In genomic region chr11:78379039-78379670, GRCh38 we compare ENCODE assay signal across 9 cellular contexts. TPM values are rescaled to one million over a fixed set of nuclear protein-coding genes. Genes with fewer than 3 reads are reported as not detected.
DNase-seq lines count a peak whose midpoint lies in the region; ATAC-seq and TF ChIP-seq lines count a peak whose summit lies in the region.
"Had no signal": no experiment of that assay in that cellular context is flagged by ENCODE, and none has a peak within 500 bp of the region (broad histone marks: within the 10 kb centered on the region; RNA-seq: fewer than 3 reads in every experiment).

No MANE protein-coding gene starts in this region.

- intact Hi-C loops in Caco-2 (cut with micrococcal nuclease; ENCODE audit: unreplicated experiment) (no loop called here), spleen (cut with DNase I; ENCODE audit: low total_unique reads) (no loop called here)
- intact Hi-C loops in activated CD8-positive, alpha-beta T cell treated with anti-CD3 and anti-CD28 coated beads for 36 hours (cut with micrococcal nuclease) = no loop called here
- intact Hi-C loops in naive thymus-derived CD4-positive, alpha-beta T cell (cut with micrococcal nuclease) = no loop called here

- no peak for DNase-seq in Caco-2
- peak; percentile 28 for DNase-seq in HFFc6
- no peak for DNase-seq in activated CD8-positive, alpha-beta T cell treated with anti-CD3 and anti-CD28 coated beads for 36 hours
- DNase-seq in naive thymus-derived CD4-positive, alpha-beta T cell = peak in 1 of 9 donors; percentile 10
- no peak for DNase-seq in BE2C
- no peak for DNase-seq in spleen
- DNase-seq: NCI-H2029 treated with DMSO at 0.1 percent for 48 hours, thyroid gland had no signal

- H3K27me3 Mint-ChIP-seq in Caco-2 (ENCODE audit: insufficient read depth, unreplicated experiment) = no peaks in the 10 kb centered on the region
- peaks cover 1% of the 10 kb centered on the region for H3K27me3 Mint-ChIP-seq in HFFc6 (ENCODE audit: insufficient read depth)
- no peaks in the 10 kb centered on the region for H3K27me3 Mint-ChIP-seq in activated CD8-positive, alpha-beta T cell treated with anti-CD3 and anti-CD28 coated beads for 36 hours
- H3K27me3 Mint-ChIP-seq in naive thymus-derived CD4-positive, alpha-beta T cell = peaks cover 0 to 5% (median 0%) of the 10 kb centered on the region in 5 donors

- BruUV-seq in Caco-2 (replicated peaks; lab: Mats Ljungman, UMichigan) = no TSS peak

- H3K4me1 Mint-ChIP-seq in Caco-2 (ENCODE audit: low read depth, unreplicated experiment) = peaks cover 60% of the 10 kb centered on the region
- H3K4me1 Mint-ChIP-seq in HFFc6 (ENCODE audit: low read depth) = peaks cover 59% of the 10 kb centered on the region
- H3K4me1 Mint-ChIP-seq in activated CD8-positive, alpha-beta T cell treated with anti-CD3 and anti-CD28 coated beads for 36 hours (ENCODE audit: low read depth) = peaks cover 3% of the 10 kb centered on the region
- peaks cover 0 to 41% (median 0%) of the 10 kb centered on the region in 7 donors for H3K4me1 Mint-ChIP-seq in naive thymus-derived CD4-positive, alpha-beta T cell

- WGBS in spleen, 5 donors = 46 to 54% (median 52%) methylated on average over 3 of the region's 3 CpGs

- CTCF ChIA-PET in Caco-2 (lab: Charles Lee) = interaction anchor here (0.9 to 1.2 kb wide), 3 partner anchors 14 to 185 kb away, joined by 3 to 4 read pairs (median 4); no protein-coding TSS in a partner anchor
- CTCF ChIA-PET in activated CD8-positive, alpha-beta T cell treated with anti-CD3 and anti-CD28 coated beads for 36 hours (lab: Charles Lee) = no interaction called here
- CTCF ChIA-PET in naive thymus-derived CD4-positive, alpha-beta T cell (lab: Charles Lee) = no interaction called here

- H3K27ac Mint-ChIP-seq in Caco-2 (ENCODE audit: unreplicated experiment) = peak overlapping the region; percentile 93
- no peak overlapping the region for H3K27ac Mint-ChIP-seq in HFFc6
- no peak overlapping the region for H3K27ac Mint-ChIP-seq in activated CD8-positive, alpha-beta T cell treated with anti-CD3 and anti-CD28 coated beads for 36 hours
- H3K27ac Mint-ChIP-seq in naive thymus-derived CD4-positive, alpha-beta T cell = peak overlapping the region in 1 of 9 donors; percentile 34

- H3K4me1 ChIP-seq in Caco-2 (peaks cover 75% of the 10 kb centered on the region), BE2C (no peaks in the 10 kb centered on the region; the same call in 1 of the 2 replicates), spleen (peaks cover 8 to 27% (median 10%) of the 10 kb centered on the region in 6 donors)
- H3K4me1 ChIP-seq in naive thymus-derived CD4-positive, alpha-beta T cell (ENCODE audit: control insufficient read depth in 2 of 2, insufficient read depth in 2 of 2, low read length in 2 of 2) = no peaks in the 10 kb centered on the region
- H3K4me1 ChIP-seq: thyroid gland had no signal

- H3K4me3 ChIP-seq in Caco-2 (ENCODE audit: low read depth, low read length) (no peak overlapping the region), BE2C (ENCODE audit: low read depth, low read length) (no peak overlapping the region), spleen (no peak overlapping the region)
- no peak overlapping the region for H3K4me3 ChIP-seq in naive thymus-derived CD4-positive, alpha-beta T cell (ENCODE audit: low read length)
- H3K4me3 ChIP-seq: thyroid gland had no signal

- no peak for TF ChIP-seq POLR2A in spleen (IDR thresholded peaks at IDR 0.05)

- TF ChIP-seq CTCF in Caco-2 (IDR thresholded peaks at IDR 0.05; ENCODE audit: insufficient read depth in 1 of 2, low read depth in 1 of 2, low read length in 1 of 2, severe bottlenecking in 1 of 2, unreplicated experiment in 1 of 2) (no peak), HFFc6 (IDR thresholded peaks at IDR 0.05) (no peak), BE2C (IDR thresholded peaks at IDR 0.05; ENCODE audit: low read depth, low read length) (no peak), spleen (IDR thresholded peaks at IDR 0.05 in 8 of 11, conservative IDR thresholded peaks at IDR 0.05 in 3 of 11) (no peak)
- no peak for TF ChIP-seq CTCF in activated CD8-positive, alpha-beta T cell treated with anti-CD3 and anti-CD28 coated beads for 36 hours (IDR thresholded peaks at IDR 0.05)

- H3K36me3 ChIP-seq in Caco-2 (ENCODE audit: control insufficient read depth, insufficient read depth, low read length) = peaks cover 3% of the 10 kb centered on the region
- H3K36me3 ChIP-seq in naive thymus-derived CD4-positive, alpha-beta T cell (ENCODE audit: control insufficient read depth in 2 of 3, insufficient read depth in 3 of 3, low read length in 3 of 3) = no peaks in the 10 kb centered on the region
- H3K36me3 ChIP-seq in BE2C = no peaks in the 10 kb centered on the region; the same call in 1 of the 2 replicates
- peaks cover 0 to 5% (median 0%) of the 10 kb centered on the region in 6 donors for H3K36me3 ChIP-seq in spleen
- H3K36me3 ChIP-seq: thyroid gland had no signal

- H3K9me3 ChIP-seq in Caco-2 = peaks cover 21% of the 10 kb centered on the region
- H3K9me3 ChIP-seq in naive thymus-derived CD4-positive, alpha-beta T cell (ENCODE audit: control insufficient read depth in 2 of 3, low read length in 3 of 3) = no peaks in the 10 kb centered on the region
- no peaks in the 10 kb centered on the region; the same call in 1 of the 2 replicates for H3K9me3 ChIP-seq in BE2C
- peaks cover 0 to 13% (median 2%) of the 10 kb centered on the region in 8 donors for H3K9me3 ChIP-seq in spleen
- H3K9me3 ChIP-seq: thyroid gland had no signal

- peak; percentile 60 for ATAC-seq in activated CD8-positive, alpha-beta T cell treated with anti-CD3 and anti-CD28 coated beads for 36 hours
- ATAC-seq in naive thymus-derived CD4-positive, alpha-beta T cell = peak; percentile 67
- ATAC-seq in HG02610 (IDR thresholded peaks at IDR 0.05; ENCODE audit: unreplicated experiment) = no peak

- H3K36me3 Mint-ChIP-seq in Caco-2 (ENCODE audit: insufficient read depth, unreplicated experiment) (peaks cover 37% of the 10 kb centered on the region), HFFc6 (ENCODE audit: low read depth) (peaks cover 28% of the 10 kb centered on the region)
- H3K36me3 Mint-ChIP-seq in activated CD8-positive, alpha-beta T cell treated with anti-CD3 and anti-CD28 coated beads for 36 hours (ENCODE audit: low read depth) = peaks cover under 1% of the 10 kb centered on the region
- peaks cover 0 to 71% (median 6%) of the 10 kb centered on the region in 5 donors for H3K36me3 Mint-ChIP-seq in naive thymus-derived CD4-positive, alpha-beta T cell

- H3K27ac ChIP-seq in naive thymus-derived CD4-positive, alpha-beta T cell (ENCODE audit: low read depth, low read length) = no peak overlapping the region
- no peak overlapping the region for H3K27ac ChIP-seq in spleen
- H3K27ac ChIP-seq: thyroid gland had no signal

- POLR2A ChIA-PET in Caco-2 (lab: Charles Lee) = interaction anchor here (2.6 kb wide), 1 partner anchor 37 kb away, joined by 16 read pairs; the partner anchor contains the start of gene GAB2
- POLR2A ChIA-PET in activated CD8-positive, alpha-beta T cell treated with anti-CD3 and anti-CD28 coated beads for 36 hours (lab: Charles Lee) = no interaction called here
- POLR2A ChIA-PET in naive thymus-derived CD4-positive, alpha-beta T cell (lab: Charles Lee) = no interaction called here

- H3K9me3 Mint-ChIP-seq in Caco-2 (ENCODE audit: unreplicated experiment) (peaks cover 15% of the 10 kb centered on the region), HFFc6 (peaks cover 14% of the 10 kb centered on the region)
- H3K9me3 Mint-ChIP-seq in activated CD8-positive, alpha-beta T cell treated with anti-CD3 and anti-CD28 coated beads for 36 hours = peaks cover 4% of the 10 kb centered on the region
- H3K9me3 Mint-ChIP-seq in naive thymus-derived CD4-positive, alpha-beta T cell = peaks cover 0 to 17% (median 3%) of the 10 kb centered on the region in 11 donors

- H3K27me3 ChIP-seq in Caco-2 (replicated peaks; ENCODE audit: control insufficient read depth, insufficient read depth, low read length) (no peaks in the 10 kb centered on the region), BE2C (no peaks in the 10 kb centered on the region), spleen (replicated peaks in 1 of 7) (no peaks in the 10 kb centered on the region)
- no peaks in the 10 kb centered on the region for H3K27me3 ChIP-seq in naive thymus-derived CD4-positive, alpha-beta T cell (ENCODE audit: control insufficient read depth in 2 of 2, insufficient read depth in 2 of 2, low read length in 2 of 2)
- H3K27me3 ChIP-seq: thyroid gland had no signal

- peak overlapping the region; percentile 64 for H3K4me3 Mint-ChIP-seq in Caco-2 (ENCODE audit: unreplicated experiment)
- H3K4me3 Mint-ChIP-seq in HFFc6 = peak overlapping the region; percentile 35
- no peak overlapping the region for H3K4me3 Mint-ChIP-seq in activated CD8-positive, alpha-beta T cell treated with anti-CD3 and anti-CD28 coated beads for 36 hours
- peak overlapping the region in 1 of 10 donors; percentile 28 for H3K4me3 Mint-ChIP-seq in naive thymus-derived CD4-positive, alpha-beta T cell

RNA-seq across cellular contexts. Expression of gene GAB2, which starts 38.5 kb away (rescaled TPM):
- total RNA-seq in Caco-2 (2022) (58.6 and 67.3 TPM in 2 replicates), spleen (10 to 100 TPM; 43.9 to 57.7 (median 50.0) TPM)
- 10 to 100 TPM in 3 of 6 experiments, 1 to 10 TPM in 3; 8.4 to 12.1 (median 9.9) TPM for total RNA-seq in HFFc6 (2021; fragmentation: NEBNext Ultra II Directional; extraction: Animal tissue kit (Norgen Biotek cat#: 25700))
- total RNA-seq in activated CD8-positive, alpha-beta T cell treated with anti-CD3 and anti-CD28 coated beads for 36 hours = 1 to 10 TPM; 1.4 to 1.8 TPM
- total RNA-seq in naive thymus-derived CD4-positive, alpha-beta T cell = 10 to 100 TPM in 3 of 5 experiments, 1 to 10 TPM in 2; 2.5 to 42.6 (median 11.0) TPM
- under 1 TPM; 0.17 to 0.46 TPM for polyA plus RNA-seq in naive thymus-derived CD4-positive, alpha-beta T cell
- 26.0 TPM for polyA plus RNA-seq in BE2C (2012; ENCODE audit: insufficient read depth, insufficient read length, low read depth)
- polyA plus RNA-seq in spleen = 1 to 10 TPM; 2.3 to 6.8 (median 2.5) TPM
